Comparison of ENCODE assay signal across 11 cellular contexts in genomic region chr3:9806688-9807589, GRCh38. TPM values are rescaled to one million over a fixed set of nuclear protein-coding genes. Genes with fewer than 3 reads are reported as not detected.
DNase-seq lines count a peak whose midpoint lies in the region; ATAC-seq, FAIRE-seq and TF ChIP-seq lines count a peak whose summit lies in the region.
"Had no signal": no experiment of that assay in that cellular context is flagged by ENCODE, and none has a peak within 500 bp of the region (broad histone marks: within the 10 kb centered on the region; RNA-seq: fewer than 3 reads in every experiment).

No MANE protein-coding gene starts in this region.

- in situ Hi-C loops in HepG2 (cut with HindIII; ENCODE audit: extremely low pct_ligation_motif_present, low pct_unique_long_range_greater_than_20kb) = no loop called here

- H3K27me3 ChIP-seq in HepG2 (ENCODE audit: control insufficient read depth in 1 of 2, insufficient read depth in 2 of 2, low read length in 2 of 2) (no peaks in the 10 kb centered on the region; a peak in 1 of 5 replicates), right lobe of liver (no peaks in the 10 kb centered on the region)
- H3K27me3 ChIP-seq: esophagus muscularis mucosa had no signal

- no peak for TF ChIP-seq RAD21 in HepG2 (CRISPR knock-in tag; IDR thresholded peaks at IDR 0.05)

- H3K36me3 Mint-ChIP-seq in central memory CD8-positive, alpha-beta T cell (ENCODE audit: insufficient read depth) = peaks cover 50% of the 10 kb centered on the region
- H3K36me3 Mint-ChIP-seq in type B pancreatic cell = peaks cover 14% of the 10 kb centered on the region

- TF ChIP-seq EP300 in HepG2 (IDR thresholded peaks at IDR 0.05; ENCODE audit: low read depth in 2 of 2, low read length in 2 of 2) (no peak), HepG2 (CRISPR knock-in tag; IDR thresholded peaks at IDR 0.05; ENCODE audit: borderline replicate concordance) (no peak)

- H2AFZ ChIP-seq in HepG2 (ENCODE audit: low read length) = no peak overlapping the region

- POLR2A ChIA-PET in HepG2 (lab: Yijun Ruan, JAX) = interaction anchor here (1.6 to 2.7 kb wide), 2 partner anchors 14 to 58 kb away, joined by 5 to 13 read pairs; partner anchors contain the start of genes ARPC4, OGG1 and TADA3

- BruUV-seq in HepG2 (replicated peaks; lab: Mats Ljungman, UMichigan) = TSS peak; percentile 34

- CTCF ChIA-PET in HepG2 (lab: Yijun Ruan, JAX; ENCODE audit: low intra/inter-chr PET ratio, low total read pairs) = no interaction called here

- H3K9me3 ChIP-seq in HepG2 (ENCODE audit: low read length) (no peaks in the 10 kb centered on the region), right lobe of liver (no peaks in the 10 kb centered on the region)
- H3K9me3 ChIP-seq: esophagus muscularis mucosa had no signal

- H3K36me3 ChIP-seq in HepG2 (replicated peaks in 1 of 2; ENCODE audit: control insufficient read depth in 1 of 2, insufficient read depth in 2 of 2, low read length in 2 of 2) = peaks cover 21 to 46% of the 10 kb centered on the region in 2 experiments
- H3K36me3 ChIP-seq in right lobe of liver = peaks cover 6 to 47% (median 24%) of the 10 kb centered on the region in 4 donors

- H3K9ac ChIP-seq in HepG2 (ENCODE audit: insufficient read depth, low read depth, low read length) = no peak overlapping the region

- H3K27me3 Mint-ChIP-seq in central memory CD8-positive, alpha-beta T cell = no peaks in the 10 kb centered on the region
- H3K27me3 Mint-ChIP-seq in type B pancreatic cell = no peaks in the 10 kb centered on the region

- DNase-seq in HepG2 (ENCODE audit: low spot score) (no peak), right lobe of liver (no peak), type B pancreatic cell (ENCODE audit: extremely low spot score, unreplicated experiment) (no peak)
- no peak for DNase-seq in central memory CD8-positive, alpha-beta T cell (ENCODE audit: low spot score in 2 of 2)
- DNase-seq in stimulated activated CD4-positive, alpha-beta T cell treated with anti-CD3 and anti-CD28 coated beads, Interleukin-4, amount 100 ng/mL, for 4 hours = no peak
- DNase-seq: activated CD4-positive, alpha-beta T cell treated with anti-CD3 and anti-CD28 coated beads for 4 hours; activated gamma-delta T cell treated with Interleukin-2 at 50 U/mL for 16 hours; mesenchymal stem cell had no signal

- H4K20me1 ChIP-seq in HepG2 (ENCODE audit: insufficient read depth, low read length) = no peaks in the 10 kb centered on the region

- ATAC-seq in HepG2 (no peak), right lobe of liver (no peak), HG02678 (IDR thresholded peaks at IDR 0.05; ENCODE audit: unreplicated experiment) (no peak)
- ATAC-seq in central memory CD8-positive, alpha-beta T cell (replicated peaks; ENCODE audit: extremely low read depth, poor library complexity, severe bottlenecking) = no peak

- no peak for FAIRE-seq in HepG2 (lab: Jason Lieb, UNC)
- FAIRE-seq: GM19239 had no signal

- no peak overlapping the region for H3K4me2 ChIP-seq in HepG2 (ENCODE audit: low read depth, low read length)

- TF ChIP-seq CTCF in HepG2 (CRISPR knock-in tag; IDR thresholded peaks at IDR 0.05) (no peak), right lobe of liver (IDR thresholded peaks at IDR 0.05) (no peak), type B pancreatic cell (conservative IDR thresholded peaks at IDR 0.05) (no peak)

- H3K4me3 Mint-ChIP-seq in central memory CD8-positive, alpha-beta T cell = no peak overlapping the region
- no peak overlapping the region for H3K4me3 Mint-ChIP-seq in type B pancreatic cell

- H3K4me1 Mint-ChIP-seq in central memory CD8-positive, alpha-beta T cell = peaks cover 57% of the 10 kb centered on the region
- H3K4me1 Mint-ChIP-seq in type B pancreatic cell (ENCODE audit: unreplicated experiment) = peaks cover 33% of the 10 kb centered on the region

- TF ChIP-seq POLR2A in HepG2 (IDR thresholded peaks at IDR 0.05; ENCODE audit: insufficient read depth in 1 of 2, low read depth in 2 of 2, low read length in 2 of 2) (no peak), right lobe of liver (IDR thresholded peaks at IDR 0.05) (no peak)

- 100% methylated on average over 3 of the region's 7 CpGs for WGBS in HepG2 (ENCODE audit: low lambda C conversion rate)
- no CpG with 5 or more reads among the region's 7 CpGs for WGBS in right lobe of liver (ENCODE audit: insufficient coverage, low coverage, low lambda C conversion rate, missing lambda C conversion rate)

- H3K27ac ChIP-seq in HepG2 (ENCODE audit: extremely low read length, insufficient read depth, low read length) (no peak overlapping the region), right lobe of liver (no peak overlapping the region)
- H3K27ac ChIP-seq: esophagus muscularis mucosa had no signal

- H3K79me2 ChIP-seq in HepG2 (ENCODE audit: insufficient read depth, low read length) = no peaks in the 10 kb centered on the region

- peak overlapping the region; percentile 19 for H3K27ac Mint-ChIP-seq in central memory CD8-positive, alpha-beta T cell (ENCODE audit: low read depth)
- peak overlapping the region; percentile 54 for H3K27ac Mint-ChIP-seq in type B pancreatic cell

- no peak overlapping the region for H3K4me3 ChIP-seq in HepG2 (replicated peaks in 1 of 3; ENCODE audit: insufficient read depth in 1 of 3, low read depth in 2 of 3, low read length in 3 of 3)
- no peak overlapping the region for H3K4me3 ChIP-seq in right lobe of liver
- H3K4me3 ChIP-seq: esophagus muscularis mucosa had no signal

- H3K4me1 ChIP-seq in HepG2 (ENCODE audit: insufficient read depth, low read length) (no peaks in the 10 kb centered on the region), right lobe of liver (no peaks in the 10 kb centered on the region)

- no peaks in the 10 kb centered on the region for H3K9me3 Mint-ChIP-seq in central memory CD8-positive, alpha-beta T cell
- H3K9me3 Mint-ChIP-seq in type B pancreatic cell = no peaks in the 10 kb centered on the region

- intact Hi-C loops in HepG2 (cut with micrococcal nuclease; ENCODE audit: unreplicated experiment) (no loop called here), right lobe of liver (cut with DNase I) (no loop called here)

RNA-seq across cellular contexts. Expression of gene TTLL3, which starts 3.1 kb away (rescaled TPM):
- total RNA-seq in HepG2 (2016; rRNA removed; fragmentation: Illumina TruSeq; extraction: Trizol) = 1.9 and 9.5 TPM in 2 replicates
- total RNA-seq in HepG2 (2016; cell fraction: cytosol; rRNA removed; fragmentation: Illumina TruSeq; extraction: Trizol; ENCODE audit: low read depth) = 2.5 and 4.8 TPM in 2 replicates
- total RNA-seq in HepG2 (2016; cell fraction: insoluble cytoplasmic fraction; rRNA removed; fragmentation: Illumina TruSeq; extraction: Trizol) = 3.0 and 10.9 TPM in 2 replicates
- 2.5 and 4.3 TPM in 2 replicates for total RNA-seq in HepG2 (2016; cell fraction: membrane; rRNA removed; fragmentation: Illumina TruSeq; extraction: Trizol)
- total RNA-seq in HepG2 (2016; cell fraction: nucleus; rRNA removed; fragmentation: Illumina TruSeq; extraction: Trizol) = 18.5 and 22.1 TPM in 2 replicates
- polyA plus RNA-seq in HepG2 (2011; rRNA removed) = 51.2 and 59.3 TPM in 2 replicates
- polyA plus RNA-seq in HepG2 (2011; cell fraction: cytosol; rRNA removed) = 10.0 and 13.7 TPM in 2 replicates
- 463 and 502 TPM in 2 replicates for polyA plus RNA-seq in HepG2 (2011; cell fraction: nucleus; rRNA removed)
- polyA plus RNA-seq in HepG2 (2012) = 30.3 and 36.9 TPM in 2 replicates
- polyA plus RNA-seq in HepG2 (2016; cell fraction: cytosol; fragmentation: Illumina TruSeq; extraction: Trizol; ENCODE audit: low read depth) = 0.27 and 0.43 TPM in 2 replicates
- polyA plus RNA-seq in HepG2 (2016; cell fraction: insoluble cytoplasmic fraction; fragmentation: Illumina TruSeq; extraction: Trizol; ENCODE audit: low read depth) = 2.5 and 2.6 TPM in 2 replicates
- polyA plus RNA-seq in HepG2 (2016; cell fraction: membrane; fragmentation: Illumina TruSeq; extraction: Trizol; ENCODE audit: low read depth) = 0.88 and 2.6 TPM in 2 replicates
- 92.7 and 95.3 TPM in 2 replicates for polyA plus RNA-seq in HepG2 (2016; cell fraction: nucleus; fragmentation: Illumina TruSeq; extraction: Trizol; ENCODE audit: insufficient read depth, low read depth)
- 42.0 and 56.1 TPM in 2 replicates for polyA minus RNA-seq in HepG2 (2011; rRNA and poly(A)+ RNA removed; ENCODE audit: low replicate concordance)
- polyA minus RNA-seq in HepG2 (2011; cell fraction: cytosol; rRNA and poly(A)+ RNA removed) = 3.3 and 3.7 TPM in 2 replicates
- 83.4 and 89.9 TPM in 2 replicates for polyA minus RNA-seq in HepG2 (2011; cell fraction: nucleus; rRNA and poly(A)+ RNA removed)
- 10 to 100 TPM in 3 of 6 experiments, 1 to 10 TPM in 3; 4.5 to 11.0 (median 8.6) TPM for total RNA-seq in right lobe of liver
- total RNA-seq in type B pancreatic cell (ENCODE audit: low replicate concordance) = 25.8 and 42.2 TPM in 2 replicates

RNA-seq across cellular contexts. Expression of gene ARPC4, which starts 14.1 kb away (rescaled TPM):
- total RNA-seq in HepG2 (2016; rRNA removed; fragmentation: Illumina TruSeq; extraction: Trizol) = 73.9 and 83.6 TPM in 2 replicates
- 33.6 and 36.2 TPM in 2 replicates for total RNA-seq in HepG2 (2016; cell fraction: cytosol; rRNA removed; fragmentation: Illumina TruSeq; extraction: Trizol; ENCODE audit: low read depth)
- 70.0 and 87.2 TPM in 2 replicates for total RNA-seq in HepG2 (2016; cell fraction: insoluble cytoplasmic fraction; rRNA removed; fragmentation: Illumina TruSeq; extraction: Trizol)
- total RNA-seq in HepG2 (2016; cell fraction: membrane; rRNA removed; fragmentation: Illumina TruSeq; extraction: Trizol) = 53.3 and 56.0 TPM in 2 replicates
- 59.7 and 66.4 TPM in 2 replicates for total RNA-seq in HepG2 (2016; cell fraction: nucleus; rRNA removed; fragmentation: Illumina TruSeq; extraction: Trizol)
- polyA plus RNA-seq in HepG2 (2011; rRNA removed) = 27.2 and 30.1 TPM in 2 replicates
- 38.6 and 40.7 TPM in 2 replicates for polyA plus RNA-seq in HepG2 (2011; cell fraction: cytosol; rRNA removed)
- 29.3 and 34.8 TPM in 2 replicates for polyA plus RNA-seq in HepG2 (2011; cell fraction: nucleus; rRNA removed)
- 27.0 and 41.3 TPM in 2 replicates for polyA plus RNA-seq in HepG2 (2012)
- polyA plus RNA-seq in HepG2 (2016; cell fraction: cytosol; fragmentation: Illumina TruSeq; extraction: Trizol; ENCODE audit: low read depth) = 28.3 and 37.9 TPM in 2 replicates
- 75.5 and 85.0 TPM in 2 replicates for polyA plus RNA-seq in HepG2 (2016; cell fraction: insoluble cytoplasmic fraction; fragmentation: Illumina TruSeq; extraction: Trizol; ENCODE audit: low read depth)
- polyA plus RNA-seq in HepG2 (2016; cell fraction: membrane; fragmentation: Illumina TruSeq; extraction: Trizol; ENCODE audit: low read depth) = 43.0 TPM in 2 replicates
- 75.8 and 91.3 TPM in 2 replicates for polyA plus RNA-seq in HepG2 (2016; cell fraction: nucleus; fragmentation: Illumina TruSeq; extraction: Trizol; ENCODE audit: insufficient read depth, low read depth)
- 36.5 and 108 TPM in 2 replicates for polyA minus RNA-seq in HepG2 (2011; rRNA and poly(A)+ RNA removed; ENCODE audit: low replicate concordance)
- polyA minus RNA-seq in HepG2 (2011; cell fraction: cytosol; rRNA and poly(A)+ RNA removed) = 34.9 and 44.1 TPM in 2 replicates
- polyA minus RNA-seq in HepG2 (2011; cell fraction: nucleus; rRNA and poly(A)+ RNA removed) = 62.7 and 78.3 TPM in 2 replicates
- total RNA-seq in right lobe of liver = 10 to 100 TPM; 42.0 to 80.3 (median 57.3) TPM
- 131 and 151 TPM in 2 replicates for total RNA-seq in type B pancreatic cell (ENCODE audit: low replicate concordance)

RNA-seq across cellular contexts. Expression of gene TADA3, which starts 14.7 kb away (rescaled TPM):
- total RNA-seq in HepG2 (2016; rRNA removed; fragmentation: Illumina TruSeq; extraction: Trizol) = 37.1 and 43.3 TPM in 2 replicates
- 40.6 and 44.9 TPM in 2 replicates for total RNA-seq in HepG2 (2016; cell fraction: cytosol; rRNA removed; fragmentation: Illumina TruSeq; extraction: Trizol; ENCODE audit: low read depth)
- 36.0 and 42.7 TPM in 2 replicates for total RNA-seq in HepG2 (2016; cell fraction: insoluble cytoplasmic fraction; rRNA removed; fragmentation: Illumina TruSeq; extraction: Trizol)
- total RNA-seq in HepG2 (2016; cell fraction: membrane; rRNA removed; fragmentation: Illumina TruSeq; extraction: Trizol) = 75.9 and 78.8 TPM in 2 replicates
- 19.3 and 22.3 TPM in 2 replicates for total RNA-seq in HepG2 (2016; cell fraction: nucleus; rRNA removed; fragmentation: Illumina TruSeq; extraction: Trizol)
- polyA plus RNA-seq in HepG2 (2011; rRNA removed) = 32.1 and 34.4 TPM in 2 replicates
- 33.5 and 41.6 TPM in 2 replicates for polyA plus RNA-seq in HepG2 (2011; cell fraction: cytosol; rRNA removed)
- 31.8 and 32.8 TPM in 2 replicates for polyA plus RNA-seq in HepG2 (2011; cell fraction: nucleus; rRNA removed)
- polyA plus RNA-seq in HepG2 (2012) = 29.5 and 31.4 TPM in 2 replicates
- 76.9 and 79.2 TPM in 2 replicates for polyA plus RNA-seq in HepG2 (2016; cell fraction: cytosol; fragmentation: Illumina TruSeq; extraction: Trizol; ENCODE audit: low read depth)
- 59.1 and 65.5 TPM in 2 replicates for polyA plus RNA-seq in HepG2 (2016; cell fraction: insoluble cytoplasmic fraction; fragmentation: Illumina TruSeq; extraction: Trizol; ENCODE audit: low read depth)
- polyA plus RNA-seq in HepG2 (2016; cell fraction: membrane; fragmentation: Illumina TruSeq; extraction: Trizol; ENCODE audit: low read depth) = 95.4 and 101 TPM in 2 replicates
- polyA plus RNA-seq in HepG2 (2016; cell fraction: nucleus; fragmentation: Illumina TruSeq; extraction: Trizol; ENCODE audit: insufficient read depth, low read depth) = 46.7 and 52.3 TPM in 2 replicates
- polyA minus RNA-seq in HepG2 (2011; rRNA and poly(A)+ RNA removed; ENCODE audit: low replicate concordance) = 35.7 and 37.3 TPM in 2 replicates
- polyA minus RNA-seq in HepG2 (2011; cell fraction: cytosol; rRNA and poly(A)+ RNA removed) = 27.4 and 29.7 TPM in 2 replicates
- 12.6 and 14.8 TPM in 2 replicates for polyA minus RNA-seq in HepG2 (2011; cell fraction: nucleus; rRNA and poly(A)+ RNA removed)
- total RNA-seq in right lobe of liver = 10 to 100 TPM; 24.6 to 43.8 (median 28.1) TPM
- total RNA-seq in type B pancreatic cell (ENCODE audit: low replicate concordance) = 48.4 and 54.3 TPM in 2 replicates

RNA-seq across cellular contexts. Expression of gene RPUSD3, which starts 36.9 kb away (rescaled TPM):
- total RNA-seq in HepG2 (2016; rRNA removed; fragmentation: Illumina TruSeq; extraction: Trizol) = 30.3 and 32.1 TPM in 2 replicates
- total RNA-seq in HepG2 (2016; cell fraction: cytosol; rRNA removed; fragmentation: Illumina TruSeq; extraction: Trizol; ENCODE audit: low read depth) = 19.4 and 22.8 TPM in 2 replicates
- 31.0 and 32.4 TPM in 2 replicates for total RNA-seq in HepG2 (2016; cell fraction: insoluble cytoplasmic fraction; rRNA removed; fragmentation: Illumina TruSeq; extraction: Trizol)
- 23.0 and 24.2 TPM in 2 replicates for total RNA-seq in HepG2 (2016; cell fraction: membrane; rRNA removed; fragmentation: Illumina TruSeq; extraction: Trizol)
- total RNA-seq in HepG2 (2016; cell fraction: nucleus; rRNA removed; fragmentation: Illumina TruSeq; extraction: Trizol) = 15.6 and 16.2 TPM in 2 replicates
- 48.7 and 55.5 TPM in 2 replicates for polyA plus RNA-seq in HepG2 (2011; rRNA removed)
- 24.5 and 32.1 TPM in 2 replicates for polyA plus RNA-seq in HepG2 (2011; cell fraction: cytosol; rRNA removed)
- polyA plus RNA-seq in HepG2 (2011; cell fraction: nucleus; rRNA removed) = 33.9 and 36.3 TPM in 2 replicates
- polyA plus RNA-seq in HepG2 (2012) = 23.0 and 27.6 TPM in 2 replicates
- 12.3 and 13.4 TPM in 2 replicates for polyA plus RNA-seq in HepG2 (2016; cell fraction: cytosol; fragmentation: Illumina TruSeq; extraction: Trizol; ENCODE audit: low read depth)
- 42.6 and 42.9 TPM in 2 replicates for polyA plus RNA-seq in HepG2 (2016; cell fraction: insoluble cytoplasmic fraction; fragmentation: Illumina TruSeq; extraction: Trizol; ENCODE audit: low read depth)
- 17.8 TPM in 2 replicates for polyA plus RNA-seq in HepG2 (2016; cell fraction: membrane; fragmentation: Illumina TruSeq; extraction: Trizol; ENCODE audit: low read depth)
- 39.3 and 39.8 TPM in 2 replicates for polyA plus RNA-seq in HepG2 (2016; cell fraction: nucleus; fragmentation: Illumina TruSeq; extraction: Trizol; ENCODE audit: insufficient read depth, low read depth)
- 49.6 and 51.5 TPM in 2 replicates for polyA minus RNA-seq in HepG2 (2011; rRNA and poly(A)+ RNA removed; ENCODE audit: low replicate concordance)
- 11.9 and 14.9 TPM in 2 replicates for polyA minus RNA-seq in HepG2 (2011; cell fraction: cytosol; rRNA and poly(A)+ RNA removed)
- 5.7 and 11.1 TPM in 2 replicates for polyA minus RNA-seq in HepG2 (2011; cell fraction: nucleus; rRNA and poly(A)+ RNA removed)
- 10 to 100 TPM; 15.8 to 34.6 (median 22.4) TPM for total RNA-seq in right lobe of liver
- total RNA-seq in type B pancreatic cell (ENCODE audit: low replicate concordance) = 50.9 and 55.0 TPM in 2 replicates

RNA-seq across cellular contexts. Expression of gene CAMK1, which starts 37.2 kb away (rescaled TPM):
- total RNA-seq in HepG2 (2016; rRNA removed; fragmentation: Illumina TruSeq; extraction: Trizol) = 51.8 and 53.3 TPM in 2 replicates
- 40.6 and 50.9 TPM in 2 replicates for total RNA-seq in HepG2 (2016; cell fraction: cytosol; rRNA removed; fragmentation: Illumina TruSeq; extraction: Trizol; ENCODE audit: low read depth)
- total RNA-seq in HepG2 (2016; cell fraction: insoluble cytoplasmic fraction; rRNA removed; fragmentation: Illumina TruSeq; extraction: Trizol) = 49.0 and 53.3 TPM in 2 replicates
- 44.9 and 61.9 TPM in 2 replicates for total RNA-seq in HepG2 (2016; cell fraction: membrane; rRNA removed; fragmentation: Illumina TruSeq; extraction: Trizol)
- total RNA-seq in HepG2 (2016; cell fraction: nucleus; rRNA removed; fragmentation: Illumina TruSeq; extraction: Trizol) = 26.4 and 30.0 TPM in 2 replicates
- polyA plus RNA-seq in HepG2 (2011; rRNA removed) = 26.4 and 27.7 TPM in 2 replicates
- polyA plus RNA-seq in HepG2 (2011; cell fraction: cytosol; rRNA removed) = 25.3 and 29.8 TPM in 2 replicates
- 30.9 and 36.6 TPM in 2 replicates for polyA plus RNA-seq in HepG2 (2011; cell fraction: nucleus; rRNA removed)
- 17.5 and 20.2 TPM in 2 replicates for polyA plus RNA-seq in HepG2 (2012)
- 36.8 and 48.6 TPM in 2 replicates for polyA plus RNA-seq in HepG2 (2016; cell fraction: cytosol; fragmentation: Illumina TruSeq; extraction: Trizol; ENCODE audit: low read depth)
- polyA plus RNA-seq in HepG2 (2016; cell fraction: insoluble cytoplasmic fraction; fragmentation: Illumina TruSeq; extraction: Trizol; ENCODE audit: low read depth) = 45.8 and 51.6 TPM in 2 replicates
- 36.9 and 45.8 TPM in 2 replicates for polyA plus RNA-seq in HepG2 (2016; cell fraction: membrane; fragmentation: Illumina TruSeq; extraction: Trizol; ENCODE audit: low read depth)
- polyA plus RNA-seq in HepG2 (2016; cell fraction: nucleus; fragmentation: Illumina TruSeq; extraction: Trizol; ENCODE audit: insufficient read depth, low read depth) = 55.8 and 58.3 TPM in 2 replicates
- polyA minus RNA-seq in HepG2 (2011; rRNA and poly(A)+ RNA removed; ENCODE audit: low replicate concordance) = 4.7 and 17.6 TPM in 2 replicates
- 8.4 and 15.1 TPM in 2 replicates for polyA minus RNA-seq in HepG2 (2011; cell fraction: cytosol; rRNA and poly(A)+ RNA removed)
- polyA minus RNA-seq in HepG2 (2011; cell fraction: nucleus; rRNA and poly(A)+ RNA removed) = 8.4 and 10.3 TPM in 2 replicates
- 10 to 100 TPM; 10.8 to 33.4 (median 24.5) TPM for total RNA-seq in right lobe of liver
- 2.7 and 9.1 TPM in 2 replicates for total RNA-seq in type B pancreatic cell (ENCODE audit: low replicate concordance)
